ENCODE assay signal across 15 cellular contexts in the genomic region with DNA sequence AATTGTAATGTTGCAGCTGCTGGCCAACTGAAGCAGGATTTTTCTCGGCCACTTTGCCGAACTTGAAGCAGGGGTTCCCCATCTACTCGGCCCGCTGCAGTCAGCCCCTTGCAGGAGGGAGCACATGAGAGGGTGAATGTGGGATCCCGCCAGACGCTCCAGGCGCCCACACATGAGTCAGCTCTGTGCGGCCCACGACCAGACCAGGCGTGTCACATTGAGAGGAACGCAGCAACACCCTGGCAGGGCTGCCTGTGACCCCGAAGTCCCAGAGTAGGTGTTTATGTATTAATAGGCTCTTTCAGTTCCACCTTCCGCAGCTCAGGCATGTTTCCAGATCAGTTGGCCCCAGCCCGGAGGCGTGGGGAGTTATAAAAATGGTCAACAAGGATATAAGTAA.
DNase-seq lines count a peak whose midpoint lies in the region; ATAC-seq and TF ChIP-seq lines count a peak whose summit lies in the region.
"Had no signal": no experiment of that assay in that cellular context is flagged by ENCODE, and none has a peak within 500 bp of the region (broad histone marks: within the 10 kb centered on the region; RNA-seq: fewer than 3 reads in every experiment).

No MANE protein-coding gene starts in this region.

- H3K27ac Mint-ChIP-seq in chondrocyte (ENCODE audit: unreplicated experiment) = no peak overlapping the region
- H3K27ac Mint-ChIP-seq in activated naive CD4-positive, alpha-beta T cell treated with anti-CD3 and anti-CD28 coated beads for 36 hours = no peak overlapping the region
- H3K27ac Mint-ChIP-seq: GM23338, HFFc6 had no signal

- peak overlapping the region; percentile 3 for H4K8ac ChIP-seq in trophoblast cell (ENCODE audit: low read depth, low read length)

- H3K9ac ChIP-seq in trophoblast cell (ENCODE audit: low read length) = no peak overlapping the region

- H3K79me2 ChIP-seq in trophoblast cell (ENCODE audit: control insufficient read depth, insufficient read depth, low read length, poor library complexity) = no peaks in the 10 kb centered on the region

- H3K36me3 ChIP-seq in right atrium auricular region = no peaks in the 10 kb centered on the region
- H3K36me3 ChIP-seq in trophoblast cell (ENCODE audit: control insufficient read depth in 1 of 2, insufficient read depth in 2 of 2, low read length in 2 of 2) = peaks cover 4% of the 10 kb centered on the region in 2 experiments
- H3K36me3 ChIP-seq: HAP-1 had no signal

- H3K4me3 ChIP-seq in right atrium auricular region = no peak overlapping the region
- no peak overlapping the region for H3K4me3 ChIP-seq in trophoblast cell (ENCODE audit: low read depth, low read length)
- H3K4me3 ChIP-seq: GM23338, HAP-1 had no signal

- H2BK120ac ChIP-seq in trophoblast cell (ENCODE audit: insufficient read depth, low read length, poor library complexity) = peak overlapping the region; percentile 49

- peak overlapping the region; percentile 9 for H4K12ac ChIP-seq in trophoblast cell (ENCODE audit: low read depth, low read length)

- H3K4me3 Mint-ChIP-seq in chondrocyte (ENCODE audit: unreplicated experiment) = no peak overlapping the region
- no peak overlapping the region for H3K4me3 Mint-ChIP-seq in activated naive CD4-positive, alpha-beta T cell treated with anti-CD3 and anti-CD28 coated beads for 36 hours
- H3K4me3 Mint-ChIP-seq: CD4-positive, alpha-beta memory T cell; GM23338; HFFc6 had no signal

- H3K4me1 ChIP-seq in right atrium auricular region = no peaks in the 10 kb centered on the region
- H3K4me1 ChIP-seq in trophoblast cell (ENCODE audit: control insufficient read depth in 1 of 2, insufficient read depth in 2 of 2, low read length in 2 of 2) = no peaks in the 10 kb centered on the region

- TF ChIP-seq CTCF in right atrium auricular region (IDR thresholded peaks at IDR 0.05) (no peak), chondrocyte (IDR thresholded peaks at IDR 0.05) (no peak)

- peak overlapping the region; percentile 3 for H2BK5ac ChIP-seq in trophoblast cell (ENCODE audit: low read depth, low read length, poor library complexity)

- no CpG with 5 or more reads among the region's 15 CpGs for WGBS in trophoblast cell (ENCODE audit: extremely low coverage, insufficient coverage, insufficient read length)

- H3K9me3 ChIP-seq in right atrium auricular region (peaks cover 0 to 29% of the 10 kb centered on the region in 2 donors), trophoblast cell (ENCODE audit: insufficient read depth, low read depth, low read length) (peaks cover 6% of the 10 kb centered on the region)
- H3K9me3 ChIP-seq: HAP-1 had no signal

- peak overlapping the region; percentile 67 for H4K91ac ChIP-seq in trophoblast cell (ENCODE audit: low read depth, low read length)

- no peak overlapping the region for H3K23ac ChIP-seq in trophoblast cell (ENCODE audit: low read length)

- no peak for ATAC-seq in Right ventricle myocardium superior (ENCODE audit: poor library complexity)
- ATAC-seq: GM23338 had no signal

- peak overlapping the region; percentile 22 for H3K14ac ChIP-seq in trophoblast cell (ENCODE audit: low read length)

- H3K79me1 ChIP-seq in trophoblast cell (ENCODE audit: low read length) = peaks cover 4% of the 10 kb centered on the region

- peaks cover 6% of the 10 kb centered on the region for H3K36me3 Mint-ChIP-seq in chondrocyte (ENCODE audit: low read depth)
- no peaks in the 10 kb centered on the region for H3K36me3 Mint-ChIP-seq in activated naive CD4-positive, alpha-beta T cell treated with anti-CD3 and anti-CD28 coated beads for 36 hours (ENCODE audit: low read depth)
- H3K36me3 Mint-ChIP-seq: CD4-positive, alpha-beta memory T cell had no signal

- H3K4me1 Mint-ChIP-seq in chondrocyte (ENCODE audit: low read depth) = no peaks in the 10 kb centered on the region
- no peaks in the 10 kb centered on the region for H3K4me1 Mint-ChIP-seq in activated naive CD4-positive, alpha-beta T cell treated with anti-CD3 and anti-CD28 coated beads for 36 hours (ENCODE audit: low read depth)
- H3K4me1 Mint-ChIP-seq: CD4-positive, alpha-beta memory T cell had no signal

- peak overlapping the region; percentile 31 for H2AK5ac ChIP-seq in trophoblast cell (ENCODE audit: low read length)

- peak overlapping the region; percentile 18 for H3K18ac ChIP-seq in trophoblast cell (ENCODE audit: low read length)

- DNase-seq in Right ventricle myocardium superior (peak; percentile 22), right atrium auricular region (ENCODE audit: low spot score) (no peak), chondrocyte (ENCODE audit: low spot score) (peak; percentile 75), trophoblast cell (no peak), GM03348 (ENCODE audit: low spot score) (no peak)
- DNase-seq in activated naive CD4-positive, alpha-beta T cell treated with anti-CD3 and anti-CD28 coated beads for 36 hours = no peak
- DNase-seq: C1 segment of cervical spinal cord; Calu3; CD4-positive, alpha-beta memory T cell; COR-L47; DMS53; DMS79 treated with DMSO at 0.1 percent for 48 hours; HFFc6 had no signal

- no peak overlapping the region for H3K27ac ChIP-seq in right atrium auricular region
- H3K27ac ChIP-seq in trophoblast cell (ENCODE audit: low read depth, low read length) = no peak overlapping the region

- no peak overlapping the region for H2AFZ ChIP-seq in trophoblast cell (ENCODE audit: insufficient read depth, low read length, poor library complexity)
- H2AFZ ChIP-seq: GM23338 had no signal

- H3K27me3 ChIP-seq in right atrium auricular region = no peaks in the 10 kb centered on the region
- no peaks in the 10 kb centered on the region for H3K27me3 ChIP-seq in trophoblast cell (ENCODE audit: insufficient read depth, low read length)

- H3K4ac ChIP-seq in trophoblast cell (ENCODE audit: low read depth, low read length) = peak overlapping the region; percentile 10

- H3K27me3 Mint-ChIP-seq in chondrocyte (ENCODE audit: low read depth) = no peaks in the 10 kb centered on the region
- H3K27me3 Mint-ChIP-seq in activated naive CD4-positive, alpha-beta T cell treated with anti-CD3 and anti-CD28 coated beads for 36 hours (ENCODE audit: low read depth) = no peaks in the 10 kb centered on the region
- H3K27me3 Mint-ChIP-seq: CD4-positive, alpha-beta memory T cell had no signal

- peak overlapping the region; percentile 86 for H2BK12ac ChIP-seq in trophoblast cell (ENCODE audit: low read length)

- peaks cover 29% of the 10 kb centered on the region for H3K9me3 Mint-ChIP-seq in chondrocyte (ENCODE audit: low read depth)
- H3K9me3 Mint-ChIP-seq in activated naive CD4-positive, alpha-beta T cell treated with anti-CD3 and anti-CD28 coated beads for 36 hours = peaks cover 6% of the 10 kb centered on the region

- intact Hi-C loops in Right ventricle myocardium superior (cut with DNase I) = no loop called here
- intact Hi-C loops in activated naive CD4-positive, alpha-beta T cell treated with anti-CD3 and anti-CD28 coated beads for 36 hours (cut with micrococcal nuclease) = no loop called here

- H3K4me2 ChIP-seq in trophoblast cell (ENCODE audit: low read length) = no peak overlapping the region
- H3K4me2 ChIP-seq: GM23338 had no signal

- CTCF ChIA-PET in activated naive CD4-positive, alpha-beta T cell treated with anti-CD3 and anti-CD28 coated beads for 36 hours (lab: Charles Lee) = no interaction called here

Comparison
In these comparisons a context has a peak if more than half of its experiments do, and no peak if none do; other contexts are left out.
1. DNase-seq: peak in Right ventricle myocardium superior (single experiment) and chondrocyte (single experiment); none in right atrium auricular region (single experiment), trophoblast cell (0 of 2), GM03348 (single experiment) and activated naive CD4-positive, alpha-beta T cell treated with anti-CD3 and anti-CD28 coated beads for 36 hours (single experiment).